In the genomic region with DNA sequence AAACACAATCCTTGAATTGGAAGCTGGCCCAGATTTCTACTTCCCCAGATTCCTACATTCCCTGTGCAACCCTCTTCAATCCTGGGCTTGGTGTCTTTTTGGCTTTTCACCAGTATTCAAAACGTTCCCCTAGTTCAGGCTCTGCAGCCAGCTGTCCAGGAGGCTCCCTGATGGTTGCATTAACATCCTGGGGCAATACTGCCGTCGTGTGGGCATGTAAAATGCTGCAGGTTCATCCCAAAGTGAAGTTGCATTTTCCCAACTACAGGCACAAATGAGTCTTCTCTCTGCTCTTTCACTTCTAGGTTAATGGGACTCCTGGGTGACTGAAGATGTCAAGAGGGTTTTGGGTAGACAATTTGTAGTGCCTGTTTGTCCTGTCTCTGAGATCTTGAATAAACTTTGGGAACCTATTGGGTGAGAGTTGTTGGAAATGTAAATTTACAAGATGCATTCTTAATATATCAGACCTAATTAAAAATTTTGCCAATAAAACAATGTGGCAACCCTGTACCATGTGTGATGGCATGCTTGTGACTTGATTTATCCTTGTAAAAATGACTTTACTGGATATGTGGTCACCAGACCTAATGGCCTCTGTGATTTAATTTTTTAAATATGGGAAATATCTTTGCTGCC, we compare ENCODE assay signal across 9 cellular contexts. TPM values are rescaled to one million over a fixed set of nuclear protein-coding genes. Genes with fewer than 3 reads are reported as not detected.
DNase-seq lines count a peak whose midpoint lies in the region; ATAC-seq, FAIRE-seq and TF ChIP-seq lines count a peak whose summit lies in the region.
"Had no signal": no experiment of that assay in that cellular context is flagged by ENCODE, and none has a peak within 500 bp of the region (broad histone marks: within the 10 kb centered on the region; RNA-seq: fewer than 3 reads in every experiment).

No MANE protein-coding gene starts in this region.

- no peak for FAIRE-seq in K562 (lab: Jason Lieb, UNC)

- in situ Hi-C loops in K562 (cut with MboI) = no loop called here

- H3K36me3 ChIP-seq in K562 (ENCODE audit: control insufficient read depth, insufficient read depth, low read length) = no peaks in the 10 kb centered on the region
- no peaks in the 10 kb centered on the region for H3K36me3 ChIP-seq in sigmoid colon
- H3K36me3 ChIP-seq: BLaER1 had no signal

- peak in 2 of 3 experiments; percentile 3 to 11 for DNase-seq in NCI-H1417 (lab: John Stamatoyannopoulos, UW)
- DNase-seq in NCI-H1417 treated with DMSO at 0.1 percent for 48 hours (lab: John Stamatoyannopoulos, UW) = no peak
- peak; percentile 12 for DNase-seq in LoVo (ENCODE audit: low spot score)
- DNase-seq in K562 (ENCODE audit: extremely low read depth in 1 of 4, low spot score in 3 of 4) = peak; percentile 32 to 49 (median 38)
- DNase-seq in nephron progenitor cell = no peak
- no peak for DNase-seq in sigmoid colon
- no peak for DNase-seq in DMS153 (lab: John Stamatoyannopoulos, UW)

- TF ChIP-seq EP300 in K562 (IDR thresholded peaks at IDR 0.05; ENCODE audit: low read length) = no peak
- TF ChIP-seq EP300 in sigmoid colon (IDR thresholded peaks at IDR 0.05) = no peak

- ATAC-seq in K562 (peak; percentile 52; the same call in 1 of the 3 replicates), HG03025 (IDR thresholded peaks at IDR 0.05; ENCODE audit: low FRiP score, unreplicated experiment) (no peak)

- POLR2A ChIA-PET in K562 (lab: Yijun Ruan, JAX) = no interaction called here

- no peaks in the 10 kb centered on the region for H3K36me3 Mint-ChIP-seq in nephron progenitor cell (ENCODE audit: low read depth)

- H3K79me2 ChIP-seq in K562 (ENCODE audit: control insufficient read depth, insufficient read depth, low read length) = no peaks in the 10 kb centered on the region

- TF ChIP-seq POLR2A in K562 (conservative IDR thresholded peaks at IDR 0.05) = no peak
- no peak for TF ChIP-seq POLR2A in sigmoid colon (IDR thresholded peaks at IDR 0.05)

- no peak overlapping the region for H3K4me2 ChIP-seq in K562 (ENCODE audit: insufficient read depth, low read length)
- H3K4me2 ChIP-seq: BLaER1 had no signal

- no peaks in the 10 kb centered on the region for H3K9me1 ChIP-seq in K562 (ENCODE audit: control insufficient read depth, insufficient read depth, low read length)

- H3K27ac ChIP-seq in K562 (ENCODE audit: extremely low read depth, low read depth, low read length) = no peak overlapping the region
- H3K27ac ChIP-seq in sigmoid colon = no peak overlapping the region
- H3K27ac ChIP-seq: BLaER1 had no signal

- H3K27ac Mint-ChIP-seq in nephron progenitor cell = no peak overlapping the region

- 7% methylated on average over 3 of the region's 3 CpGs for WGBS in K562 (ENCODE audit: insufficient coverage, low coverage, missing lambda C conversion rate)
- 0 to 4% methylated on average over 3 of the region's 3 CpGs for WGBS in sigmoid colon, 2 donors

- BruUV-seq in K562 (replicated peaks; lab: Mats Ljungman, UMichigan) = no TSS peak

- H4K20me1 ChIP-seq in K562 (replicated peaks; ENCODE audit: control insufficient read depth, insufficient read depth, low read length) = no peaks in the 10 kb centered on the region
- H4K20me1 ChIP-seq: BLaER1 had no signal

- peaks cover 3% of the 10 kb centered on the region for H3K9me3 Mint-ChIP-seq in nephron progenitor cell

- H2AFZ ChIP-seq in K562 (ENCODE audit: low read depth, low read length) = no peak overlapping the region

- CTCF ChIA-PET in K562 (lab: Yijun Ruan, JAX; ENCODE audit: low intra/inter-chr PET ratio) = no interaction called here

- H3K27me3 ChIP-seq in K562 (ENCODE audit: control insufficient read depth in 2 of 2, insufficient read depth in 2 of 2, low read length in 2 of 2) (no peaks in the 10 kb centered on the region), sigmoid colon (no peaks in the 10 kb centered on the region)
- H3K27me3 ChIP-seq: BLaER1 had no signal

- no peak overlapping the region for H3K4me3 Mint-ChIP-seq in nephron progenitor cell

- TF ChIP-seq CTCF in K562 (IDR thresholded peaks at IDR 0.05 in 2 of 3, conservative IDR thresholded peaks at IDR 0.05 in 1 of 3; ENCODE audit: insufficient read depth in 2 of 3, low read depth in 1 of 3, low read length in 3 of 3) (peak; percentile 38 to 51 (median 44); a peak in 4 of 6 replicates), nephron progenitor cell (IDR thresholded peaks at IDR 0.05) (peak; percentile 37), sigmoid colon (IDR thresholded peaks at IDR 0.05) (peak in 1 of 4 experiments; percentile 38)

- intact Hi-C loops in K562 (cut with micrococcal nuclease) = loop anchor here (2.0 to 10.0 kb wide), 3 partner anchors 686 to 1718 kb away; no protein-coding TSS in a partner anchor
- intact Hi-C loops in sigmoid colon (cut with DNase I) = no loop called here

- H3K4me3 ChIP-seq in K562 = no peak overlapping the region
- H3K4me3 ChIP-seq in sigmoid colon = no peak overlapping the region
- H3K4me3 ChIP-seq: BLaER1 had no signal

- TF ChIP-seq RAD21 in K562 (CRISPR knock-in tag; conservative IDR thresholded peaks at IDR 0.05 in 1 of 2, IDR thresholded peaks at IDR 0.05 in 1 of 2) = peak; percentile 54 to 67

- H3K4me1 Mint-ChIP-seq in nephron progenitor cell = peaks cover under 1% of the 10 kb centered on the region

- H3K27me3 Mint-ChIP-seq in nephron progenitor cell (ENCODE audit: low read depth, poor library complexity) = peaks cover 11% of the 10 kb centered on the region

- H3K9me3 ChIP-seq in K562 (replicated peaks; ENCODE audit: control insufficient read depth, insufficient read depth, low read depth, low read length) (no peaks in the 10 kb centered on the region), sigmoid colon (no peaks in the 10 kb centered on the region)
- H3K9me3 ChIP-seq: BLaER1 had no signal

- H3K9ac ChIP-seq in K562 (ENCODE audit: insufficient read depth in 1 of 2, low read depth in 2 of 2, low read length in 2 of 2) = no peak overlapping the region
- H3K9ac ChIP-seq: BLaER1 had no signal

- no peaks in the 10 kb centered on the region for H3K4me1 ChIP-seq in K562 (replicated peaks in 1 of 2; ENCODE audit: control insufficient read depth in 2 of 2, insufficient read depth in 2 of 2, low read length in 2 of 2)
- peaks cover 0 to 6% (median 2%) of the 10 kb centered on the region in 4 donors for H3K4me1 ChIP-seq in sigmoid colon
- H3K4me1 ChIP-seq: BLaER1 had no signal

TF ChIP-seq in K562, 482 proteins besides CTCF, POLR2A, EP300 and RAD21:
- TF ChIP-seq, protein P1, sequence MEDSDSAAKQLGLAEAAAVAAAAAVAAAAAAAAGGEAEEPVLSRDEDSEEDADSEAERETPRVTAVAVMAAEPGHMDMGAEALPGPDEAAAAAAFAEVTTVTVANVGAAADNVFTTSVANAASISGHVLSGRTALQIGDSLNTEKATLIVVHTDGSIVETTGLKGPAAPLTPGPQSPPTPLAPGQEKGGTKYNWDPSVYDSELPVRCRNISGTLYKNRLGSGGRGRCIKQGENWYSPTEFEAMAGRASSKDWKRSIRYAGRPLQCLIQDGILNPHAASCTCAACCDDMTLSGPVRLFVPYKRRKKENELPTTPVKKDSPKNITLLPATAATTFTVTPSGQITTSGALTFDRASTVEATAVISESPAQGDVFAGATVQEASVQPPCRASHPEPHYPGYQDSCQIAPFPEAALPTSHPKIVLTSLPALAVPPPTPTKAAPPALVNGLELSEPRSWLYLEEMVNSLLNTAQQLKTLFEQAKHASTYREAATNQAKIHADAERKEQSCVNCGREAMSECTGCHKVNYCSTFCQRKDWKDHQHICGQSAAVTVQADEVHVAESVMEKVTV (CRISPR knock-in tag; IDR thresholded peaks at IDR 0.05) = peak; percentile 30; the same call in 1 of the 2 replicates
- TF ChIP-seq YY1 (IDR thresholded peaks at IDR 0.05; ENCODE audit: borderline replicate concordance in 1 of 3, control insufficient read depth in 1 of 3, extremely low read depth in 1 of 3, insufficient read depth in 3 of 3, insufficient read length in 1 of 3, insufficient replicate concordance in 2 of 3, low read depth in 1 of 3, low read length in 2 of 3) = no peak

RNA-seq across cellular contexts. Expression of a gene that starts 28.6 kb away (rescaled TPM):
- total RNA-seq in K562 (2011; cell fraction: chromatin; rRNA removed; ENCODE audit: low replicate concordance) = not detected in 2 replicates
- not detected in 2 replicates for total RNA-seq in K562 (2011; cell fraction: nucleolus; rRNA removed)
- not detected in 2 replicates for total RNA-seq in K562 (2011; cell fraction: nucleoplasm; rRNA removed)
- total RNA-seq in K562 (2014; rRNA removed) (not detected in 2 replicates), K562 (2014; rRNA removed; fragmentation: Illumina TruSeq; extraction: Trizol) (not detected in 2 replicates), K562 (2015; rRNA removed; fragmentation: Illumina TruSeq; extraction: Trizol) (not detected in 2 replicates), K562 (2021) (not detected in 2 replicates), sigmoid colon (not detected)
- polyA plus RNA-seq in K562 (2011; rRNA removed) (not detected in 2 replicates), K562 (2014; fragmentation: Illumina TruSeq; extraction: Trizol) (not detected in 2 replicates), K562 (2014; fragmentation: Nextera tagmentation; extraction: Ambion mirVana) (not detected), K562 (2014; rRNA removed) (0.08 TPM in 1 of 2 replicates, not detected in the other), sigmoid colon (not detected)
- not detected in 2 replicates for polyA plus RNA-seq in K562 (2011; cell fraction: cytosol; rRNA removed)
- polyA plus RNA-seq in K562 (2011; cell fraction: nucleus; rRNA removed) = not detected in 2 replicates
- not detected in 2 replicates for polyA plus RNA-seq in K562 (2012)
- polyA minus RNA-seq in K562 (2011; rRNA and poly(A)+ RNA removed) = not detected in 2 replicates
- polyA minus RNA-seq in K562 (2011; cell fraction: cytosol; rRNA and poly(A)+ RNA removed) = not detected in 2 replicates
- polyA minus RNA-seq in K562 (2011; cell fraction: nucleus; rRNA and poly(A)+ RNA removed) = not detected in 2 replicates

Comparison
In these comparisons a context has a peak if more than half of its experiments do, and no peak if none do; other contexts are left out.
1. DNase-seq: peak in NCI-H1417 (2 of 3), LoVo (single experiment) and K562 (4 of 4); none in NCI-H1417 treated with DMSO at 0.1 percent for 48 hours (single experiment), nephron progenitor cell (single experiment), sigmoid colon (single experiment) and DMS153 (single experiment).